Comparison of ENCODE assay signal across 11 cellular contexts in genomic region chr1:167517535-167518330, GRCh38. TPM values are rescaled to one million over a fixed set of nuclear protein-coding genes. Genes with fewer than 3 reads are reported as not detected.
A peak's percentile ranks its signal among the peaks of the same experiment; 100 is the strongest.
DNase-seq lines count a peak whose midpoint lies in the region; ATAC-seq and TF ChIP-seq lines count a peak whose summit lies in the region.
"Had no signal": no experiment of that assay in that cellular context is flagged by ENCODE, and none has a peak within 500 bp of the region (broad histone marks: within the 10 kb centered on the region; RNA-seq: fewer than 3 reads in every experiment).

No MANE protein-coding gene starts in this region.

- H3K4me1 ChIP-seq in CD8-positive, alpha-beta T cell (ENCODE audit: insufficient read depth, low read length), result peaks cover 40% of the 10 kb centered on the region
- no peaks in the 10 kb centered on the region for H3K4me1 ChIP-seq in osteoblast (ENCODE audit: insufficient read depth, low read length)

- H3K36me3 Mint-ChIP-seq in CD8-positive, alpha-beta T cell, result peaks cover 47% of the 10 kb centered on the region
- peaks cover 27% of the 10 kb centered on the region for H3K36me3 Mint-ChIP-seq in activated naive CD8-positive, alpha-beta T cell treated with anti-CD3 and anti-CD28 coated beads, Interleukin-2, amount 10 ng/mL, durations not matched to agents 7 days and 5 days

- H3K9me3 Mint-ChIP-seq in CD8-positive, alpha-beta T cell, result no peaks in the 10 kb centered on the region
- H3K9me3 Mint-ChIP-seq in activated naive CD8-positive, alpha-beta T cell treated with anti-CD3 and anti-CD28 coated beads, Interleukin-2, amount 10 ng/mL, durations not matched to agents 7 days and 5 days, result no peaks in the 10 kb centered on the region
- H3K9me3 Mint-ChIP-seq: H9 had no signal

- H3K27ac ChIP-seq in CD8-positive, alpha-beta T cell (ENCODE audit: low read depth, low read length), result peak overlapping the region; percentile 94
- no peak overlapping the region for H3K27ac ChIP-seq in osteoblast (ENCODE audit: low read depth, low read length)
- H3K27ac ChIP-seq: neutrophil had no signal

- POLR2A ChIA-PET in CD8-positive, alpha-beta T cell (lab: Charles Lee), result interaction anchor here (0.5 to 4.8 kb wide), 29 partner anchors 8 to 641 kb away, joined by 3 to 51 read pairs (median 5); partner anchors contain the start of genes CREG1, DCAF6, MPC2 and POU2F1
- POLR2A ChIA-PET in activated naive CD8-positive, alpha-beta T cell treated with anti-CD3 and anti-CD28 coated beads, Interleukin-2, amount 10 ng/mL, durations not matched to agents 7 days and 5 days (lab: Charles Lee), result interaction anchor here (0.5 to 6.1 kb wide), 23 partner anchors 9 to 298 kb away, joined by 3 to 66 read pairs (median 8); partner anchors contain the start of genes CREG1 and POU2F1

- H3K4me3 Mint-ChIP-seq in CD8-positive, alpha-beta T cell, result peak overlapping the region; percentile 99
- peak overlapping the region; percentile 96 for H3K4me3 Mint-ChIP-seq in activated naive CD8-positive, alpha-beta T cell treated with anti-CD3 and anti-CD28 coated beads, Interleukin-2, amount 10 ng/mL, durations not matched to agents 7 days and 5 days
- H3K4me3 Mint-ChIP-seq: H9 had no signal

- H3K27ac Mint-ChIP-seq in CD8-positive, alpha-beta T cell, result peak overlapping the region; percentile 100
- peak overlapping the region; percentile 98 for H3K27ac Mint-ChIP-seq in activated naive CD8-positive, alpha-beta T cell treated with anti-CD3 and anti-CD28 coated beads, Interleukin-2, amount 10 ng/mL, durations not matched to agents 7 days and 5 days
- H3K27ac Mint-ChIP-seq: H9 had no signal

- ATAC-seq in CD8-positive, alpha-beta T cell, result peak; percentile 75
- peak; percentile 80 for ATAC-seq in activated naive CD8-positive, alpha-beta T cell treated with anti-CD3 and anti-CD28 coated beads, Interleukin-2, amount 10 ng/mL, durations not matched to agents 7 days and 5 days (ENCODE audit: low read depth)

- CTCF ChIA-PET in CD8-positive, alpha-beta T cell (lab: Charles Lee), result interaction anchor here (0.8 to 6.3 kb wide), 30 partner anchors 8 to 250 kb away, joined by 3 to 76 read pairs (median 6); no protein-coding TSS in a partner anchor

- H3K79me2 ChIP-seq in osteoblast (ENCODE audit: insufficient read depth, low read length), result no peaks in the 10 kb centered on the region

- TF ChIP-seq CTCF in CD8-positive, alpha-beta T cell (IDR thresholded peaks at IDR 0.05), result no peak
- no peak for TF ChIP-seq CTCF in osteoblast (IDR thresholded peaks at IDR 0.05; ENCODE audit: extremely low read depth, low read depth, low read length)

- H4K20me1 ChIP-seq in osteoblast (ENCODE audit: insufficient read depth, low read length), result no peaks in the 10 kb centered on the region

- H3K4me2 ChIP-seq in osteoblast (ENCODE audit: insufficient read depth, low read length), result no peak overlapping the region

- H3K36me3 ChIP-seq in CD8-positive, alpha-beta T cell (ENCODE audit: insufficient read depth, low read length), result peaks cover 6% of the 10 kb centered on the region
- no peaks in the 10 kb centered on the region for H3K36me3 ChIP-seq in osteoblast (ENCODE audit: insufficient read depth, low read length)
- H3K36me3 ChIP-seq: neutrophil had no signal

- no peaks in the 10 kb centered on the region for H3K27me3 Mint-ChIP-seq in CD8-positive, alpha-beta T cell (ENCODE audit: low read depth)
- H3K27me3 Mint-ChIP-seq in activated naive CD8-positive, alpha-beta T cell treated with anti-CD3 and anti-CD28 coated beads, Interleukin-2, amount 10 ng/mL, durations not matched to agents 7 days and 5 days, result no peaks in the 10 kb centered on the region

- H3K4me1 Mint-ChIP-seq in CD8-positive, alpha-beta T cell (ENCODE audit: low read depth), result peaks cover 51% of the 10 kb centered on the region
- peaks cover 28% of the 10 kb centered on the region for H3K4me1 Mint-ChIP-seq in activated naive CD8-positive, alpha-beta T cell treated with anti-CD3 and anti-CD28 coated beads, Interleukin-2, amount 10 ng/mL, durations not matched to agents 7 days and 5 days

- H3K27me3 ChIP-seq in CD8-positive, alpha-beta T cell (ENCODE audit: insufficient read depth, low read length), result no peaks in the 10 kb centered on the region
- H3K27me3 ChIP-seq in osteoblast (ENCODE audit: insufficient read depth, low read length), result peaks cover 11% of the 10 kb centered on the region

- peak overlapping the region; percentile 98 for H3K4me3 ChIP-seq in CD8-positive, alpha-beta T cell (ENCODE audit: low read depth, low read length)
- H3K4me3 ChIP-seq in osteoblast (ENCODE audit: insufficient read depth, low read length), result no peak overlapping the region

- intact Hi-C loops in CD8-positive, alpha-beta T cell (cut with DNase I, micrococcal nuclease), result loop anchor here (1.0 to 10.0 kb wide), 11 partner anchors 17 to 643 kb away; partner anchors contain the start of genes TADA1 (in 2 of the 2), CREG1 (in 1 of the 2) and POU2F1 (in 1 of the 2)

- no peak overlapping the region for H2AFZ ChIP-seq in osteoblast (ENCODE audit: low read length)

- DNase-seq in CD8-positive, alpha-beta T cell, result peak; percentile 56 to 89 (median 84)
- peak; percentile 72 for DNase-seq in activated CD4-positive, CD25-positive, alpha-beta regulatory T cell treated with anti-CD3 and anti-CD28 coated beads, Interleukin-2, amount 50 U/mL, for 16 hours (ENCODE audit: low read depth, low spot score)
- peak; percentile 78 for DNase-seq in activated naive CD8-positive, alpha-beta T cell treated with anti-CD3 and anti-CD28 coated beads, Interleukin-2, amount 10 ng/mL, durations not matched to agents 7 days and 5 days
- peak; percentile 96 for DNase-seq in stimulated activated CD4-positive, alpha-beta T cell treated with anti-CD3 and anti-CD28 coated beads, Interleukin-1b, Interleukin-23, amount 100 ng/mL, for 48 hours
- no peak for DNase-seq in GF-D8 (lab: John Stamatoyannopoulos, UW)
- DNase-seq in HCEC 1CT, result no peak
- no peak for DNase-seq in NCI-H2227 treated with DMSO at 0.1 percent for 48 hours (lab: John Stamatoyannopoulos, UW)
- DNase-seq in osteoblast (ENCODE audit: insufficient read length, low spot score, missing footprints), result no peak
- DNase-seq: H9 had no signal

- no peaks in the 10 kb centered on the region for H3K9me3 ChIP-seq in CD8-positive, alpha-beta T cell (ENCODE audit: low read length)
- H3K9me3 ChIP-seq in osteoblast (ENCODE audit: low read depth, low read length), result no peaks in the 10 kb centered on the region
- H3K9me3 ChIP-seq: neutrophil had no signal

RNA-seq across cellular contexts. Expression of gene CD247, which starts 0.6 kb away (rescaled TPM):
- 100 to 1,000 TPM; 327 to 331 TPM for total RNA-seq in CD8-positive, alpha-beta T cell
- total RNA-seq in activated naive CD8-positive, alpha-beta T cell treated with anti-CD3 and anti-CD28 coated beads, Interleukin-2, amount 10 ng/mL, durations not matched to agents 7 days and 5 days, result 100 to 1,000 TPM; 252 to 276 TPM
- not detected in 2 replicates for total RNA-seq in osteoblast
- total RNA-seq: epithelial cell of proximal tubule had no signal

RNA-seq across cellular contexts. Expression of gene CREG1, which starts 35.8 kb away (rescaled TPM):
- total RNA-seq in CD8-positive, alpha-beta T cell, result 1 to 10 TPM; 9.3 to 9.8 TPM
- total RNA-seq in activated naive CD8-positive, alpha-beta T cell treated with anti-CD3 and anti-CD28 coated beads, Interleukin-2, amount 10 ng/mL, durations not matched to agents 7 days and 5 days, result 10 to 100 TPM in 1 of 2 experiments, 1 to 10 TPM in 1; 9.8 to 11.2 TPM
- total RNA-seq in osteoblast, result 133 and 150 TPM in 2 replicates

Comparison
In these comparisons a context has a peak if more than half of its experiments do, and no peak if none do; other contexts are left out.
1. DNase-seq: peak in CD8-positive, alpha-beta T cell (7 of 7), activated CD4-positive, CD25-positive, alpha-beta regulatory T cell treated with anti-CD3 and anti-CD28 coated beads, Interleukin-2, amount 50 U/mL, for 16 hours (single experiment), activated naive CD8-positive, alpha-beta T cell treated with anti-CD3 and anti-CD28 coated beads, Interleukin-2, amount 10 ng/mL, durations not matched to agents 7 days and 5 days (single experiment) and stimulated activated CD4-positive, alpha-beta T cell treated with anti-CD3 and anti-CD28 coated beads, Interleukin-1b, Interleukin-23, amount 100 ng/mL, for 48 hours (single experiment); none in GF-D8 (single experiment), HCEC 1CT (single experiment), NCI-H2227 treated with DMSO at 0.1 percent for 48 hours (single experiment) and osteoblast (single experiment).
2. RNA of gene CD247, which starts 0.6 kb away (total RNA-seq): 327 to 331 TPM in CD8-positive, alpha-beta T cell and 252 to 276 TPM in activated naive CD8-positive, alpha-beta T cell treated with anti-CD3 and anti-CD28 coated beads, Interleukin-2, amount 10 ng/mL, durations not matched to agents 7 days and 5 days; not detected in osteoblast; every median in the first group is over 100 times any median in the second.
3. RNA of gene CREG1, which starts 35.8 kb away (total RNA-seq): 133 to 150 TPM in osteoblast; 9.8 to 11.2 TPM in activated naive CD8-positive, alpha-beta T cell treated with anti-CD3 and anti-CD28 coated beads, Interleukin-2, amount 10 ng/mL, durations not matched to agents 7 days and 5 days and 9.3 to 9.8 TPM in CD8-positive, alpha-beta T cell; every median in the first group is over 10 times any median in the second.